ENCODE assay signal across 9 cellular contexts in the genomic region with DNA sequence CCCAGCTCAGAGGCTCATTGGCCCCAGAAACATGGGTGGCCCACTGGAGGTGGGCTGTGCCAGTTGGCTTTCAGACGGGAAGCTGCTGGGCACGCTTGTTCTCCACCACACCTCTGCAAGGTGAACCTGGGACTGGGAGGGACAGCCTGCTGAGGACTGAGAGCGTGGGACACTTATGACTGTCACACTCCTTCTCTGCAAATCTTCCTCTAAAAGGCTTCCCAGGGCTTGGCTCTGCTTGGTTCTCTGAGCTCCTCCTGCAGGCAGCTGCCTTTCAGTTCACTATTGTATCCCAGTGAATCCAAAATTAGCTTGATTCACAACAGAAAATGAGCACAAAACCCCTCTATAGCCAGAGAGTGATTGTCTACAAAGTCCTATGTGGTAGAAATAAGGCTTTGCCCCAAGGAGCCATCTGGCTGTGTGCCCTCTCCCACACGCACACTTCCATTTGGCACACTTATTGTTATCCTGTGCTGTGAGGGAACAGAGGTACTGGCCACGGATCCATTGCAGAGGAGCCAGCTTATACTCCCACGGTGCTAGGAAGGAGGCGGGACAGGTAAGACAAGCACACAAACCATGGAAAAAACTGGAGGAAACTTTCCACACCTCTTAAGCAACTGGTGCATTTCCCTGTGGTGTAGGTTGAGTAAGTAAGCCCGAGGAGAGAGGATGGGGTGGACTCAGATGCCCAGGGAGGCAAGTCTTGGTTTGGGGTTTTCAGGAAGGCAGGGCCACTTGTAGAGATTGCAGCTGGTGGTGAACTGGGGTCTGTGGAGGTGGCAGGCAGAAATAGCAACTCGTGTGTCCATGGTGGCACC. TPM values are rescaled to one million over a fixed set of nuclear protein-coding genes. Genes with fewer than 3 reads are reported as not detected.
DNase-seq lines count a peak whose midpoint lies in the region; ATAC-seq, FAIRE-seq and TF ChIP-seq lines count a peak whose summit lies in the region.
"Had no signal": no experiment of that assay in that cellular context is flagged by ENCODE, and none has a peak within 500 bp of the region (broad histone marks: within the 10 kb centered on the region; RNA-seq: fewer than 3 reads in every experiment).

No MANE protein-coding gene starts in this region.

- ATAC-seq in activated CD8-positive, alpha-beta memory T cell treated with anti-CD3 and anti-CD28 coated beads, Interleukin-2, amount 10 ng/mL, durations not matched to agents 7 days and 5 days: no peak
- no peak for ATAC-seq in GM19452 (IDR thresholded peaks at IDR 0.05; ENCODE audit: unreplicated experiment)

- H3K4me3 ChIP-seq in astrocyte (ENCODE audit: insufficient read depth, low read depth, low read length) (no peak overlapping the region), transverse colon (no peak overlapping the region)

- H3K36me3 ChIP-seq in astrocyte (ENCODE audit: insufficient read depth, low read length) (no peaks in the 10 kb centered on the region), transverse colon (no peaks in the 10 kb centered on the region)

- peaks cover 65% of the 10 kb centered on the region for H3K4me1 Mint-ChIP-seq in activated CD8-positive, alpha-beta memory T cell treated with anti-CD3 and anti-CD28 coated beads, Interleukin-2, amount 10 ng/mL, durations not matched to agents 7 days and 5 days
- H3K4me1 Mint-ChIP-seq in astrocyte (ENCODE audit: low read depth, unreplicated experiment): peaks cover 7% of the 10 kb centered on the region

- no peaks in the 10 kb centered on the region for H3K9me3 Mint-ChIP-seq in activated CD8-positive, alpha-beta memory T cell treated with anti-CD3 and anti-CD28 coated beads, Interleukin-2, amount 10 ng/mL, durations not matched to agents 7 days and 5 days (ENCODE audit: low read depth)
- no peaks in the 10 kb centered on the region for H3K9me3 Mint-ChIP-seq in astrocyte (ENCODE audit: unreplicated experiment)

- no peak overlapping the region for H2AFZ ChIP-seq in astrocyte (ENCODE audit: low read depth, low read length)

- H3K36me3 Mint-ChIP-seq in activated CD8-positive, alpha-beta memory T cell treated with anti-CD3 and anti-CD28 coated beads, Interleukin-2, amount 10 ng/mL, durations not matched to agents 7 days and 5 days: no peaks in the 10 kb centered on the region
- no peaks in the 10 kb centered on the region for H3K36me3 Mint-ChIP-seq in astrocyte (ENCODE audit: low read depth, unreplicated experiment)

- H3K27me3 Mint-ChIP-seq in activated CD8-positive, alpha-beta memory T cell treated with anti-CD3 and anti-CD28 coated beads, Interleukin-2, amount 10 ng/mL, durations not matched to agents 7 days and 5 days: no peaks in the 10 kb centered on the region
- peaks cover 8% of the 10 kb centered on the region for H3K27me3 Mint-ChIP-seq in astrocyte (ENCODE audit: low read depth, unreplicated experiment)

- H3K27ac ChIP-seq in astrocyte (ENCODE audit: low read depth, low read length) (no peak overlapping the region), transverse colon (peak overlapping the region; percentile 91 to 97 (median 96))
- H3K27ac ChIP-seq: C4-2B had no signal

- peak; percentile 21 for TF ChIP-seq POLR2A in transverse colon (IDR thresholded peaks at IDR 0.05)

- WGBS in transverse colon (ENCODE audit: low coverage in 1 of 2), 2 donors: 51 to 60% methylated on average over 1 to 9 of the region's 9 CpGs

- H3K27ac Mint-ChIP-seq in activated CD8-positive, alpha-beta memory T cell treated with anti-CD3 and anti-CD28 coated beads, Interleukin-2, amount 10 ng/mL, durations not matched to agents 7 days and 5 days: peak overlapping the region; percentile 99
- peak overlapping the region; percentile 62 for H3K27ac Mint-ChIP-seq in astrocyte (ENCODE audit: unreplicated experiment)

- H3K4me3 Mint-ChIP-seq in activated CD8-positive, alpha-beta memory T cell treated with anti-CD3 and anti-CD28 coated beads, Interleukin-2, amount 10 ng/mL, durations not matched to agents 7 days and 5 days: no peak overlapping the region
- H3K4me3 Mint-ChIP-seq in astrocyte (ENCODE audit: unreplicated experiment): no peak overlapping the region

- H3K9me3 ChIP-seq in astrocyte (ENCODE audit: insufficient read depth, low read depth, low read length): no peaks in the 10 kb centered on the region
- H3K9me3 ChIP-seq in transverse colon: no peaks in the 10 kb centered on the region

- H4K20me1 ChIP-seq in astrocyte (ENCODE audit: insufficient read depth, low read length): no peaks in the 10 kb centered on the region

- H3K27me3 ChIP-seq in astrocyte (ENCODE audit: insufficient read depth, low read length) (peaks cover 12% of the 10 kb centered on the region), transverse colon (no peaks in the 10 kb centered on the region)

- no peak overlapping the region for H3K9ac ChIP-seq in astrocyte (ENCODE audit: low read length)

- in situ Hi-C loops in transverse colon (cut with MboI; ENCODE audit: low pct_ligation_motif_present in 1 of 4, low pct_unique_long_range_greater_than_20kb in 1 of 4, low sequenced_read_pairs in 3 of 4): no loop called here

- H3K4me1 ChIP-seq in astrocyte (ENCODE audit: insufficient read depth, low read length) (peaks cover 8% of the 10 kb centered on the region), transverse colon (peaks cover 64 to 88% (median 73%) of the 10 kb centered on the region in 4 donors)

- intact Hi-C loops in transverse colon (cut with DNase I; ENCODE audit: low total_unique reads): no loop called here

- no peaks in the 10 kb centered on the region for H3K79me2 ChIP-seq in astrocyte (ENCODE audit: insufficient read depth, low read length)

- CTCF ChIA-PET in activated CD8-positive, alpha-beta memory T cell treated with anti-CD3 and anti-CD28 coated beads, Interleukin-2, amount 10 ng/mL, durations not matched to agents 7 days and 5 days (lab: Charles Lee): interaction anchor here (0.8 to 21.9 kb wide), 8 partner anchors 10 to 340 kb away, joined by 3 to 345 read pairs (median 45); a partner anchor contains a TSS

- TF ChIP-seq CTCF in astrocyte (IDR thresholded peaks at IDR 0.05; ENCODE audit: insufficient read depth, low read depth, low read length) (no peak), transverse colon (IDR thresholded peaks at IDR 0.05) (no peak)

- H3K4me2 ChIP-seq in astrocyte (ENCODE audit: low read length): no peak overlapping the region

- no peak for DNase-seq in activated CD8-positive, alpha-beta memory T cell treated with anti-CD3 and anti-CD28 coated beads, Interleukin-2, amount 10 ng/mL, durations not matched to agents 7 days and 5 days
- DNase-seq in activated CD8-positive, alpha-beta memory T cell treated with anti-CD3 and anti-CD28 coated beads for 24 hours: no peak
- DNase-seq in astrocyte (ENCODE audit: low read depth): no peak
- DNase-seq in midbrain (lab: John Stamatoyannopoulos, UW): peak; percentile 74
- DNase-seq in transverse colon: peak; percentile 69
- no peak for DNase-seq in HTR-8/SVneo (ENCODE audit: insufficient read length, low spot score)
- no peak for DNase-seq in NCI-H2107 (lab: John Stamatoyannopoulos, UW)

- FAIRE-seq in astrocyte (lab: Jason Lieb, UNC): no peak
- no peak for FAIRE-seq in HTR-8/SVneo (lab: Jason Lieb, UNC)

- TF ChIP-seq EP300 in transverse colon (IDR thresholded peaks at IDR 0.05; ENCODE audit: low read depth): no peak

RNA-seq across cellular contexts. Expression of a gene that starts 18.9 kb away (rescaled TPM):
- 100 to 1,000 TPM in 1 of 2 experiments, 10 to 100 TPM in 1; 72.2 to 142 TPM for total RNA-seq in activated CD8-positive, alpha-beta memory T cell treated with anti-CD3 and anti-CD28 coated beads, Interleukin-2, amount 10 ng/mL, durations not matched to agents 7 days and 5 days
- total RNA-seq in astrocyte: 46.4 and 58.3 TPM in 2 replicates
- 100 to 1,000 TPM in 3 of 4 donors, 10 to 100 TPM in 1; 98.9 to 144 (median 142) TPM for total RNA-seq in transverse colon

RNA-seq across cellular contexts. Expression of a gene that starts 56.9 kb away (rescaled TPM):
- total RNA-seq in activated CD8-positive, alpha-beta memory T cell treated with anti-CD3 and anti-CD28 coated beads, Interleukin-2, amount 10 ng/mL, durations not matched to agents 7 days and 5 days: under 1 TPM; 0.41 to 0.94 TPM
- not detected in 2 replicates for total RNA-seq in astrocyte
- under 1 TPM in 1 of 4 donors, not detected in 3; 0.79 TPM for total RNA-seq in transverse colon

Comparison
In these comparisons a context has a peak if more than half of its experiments do, and no peak if none do; other contexts are left out.
1. DNase-seq: peak in midbrain (single experiment) and transverse colon (single experiment); none in activated CD8-positive, alpha-beta memory T cell treated with anti-CD3 and anti-CD28 coated beads, Interleukin-2, amount 10 ng/mL, durations not matched to agents 7 days and 5 days (single experiment), activated CD8-positive, alpha-beta memory T cell treated with anti-CD3 and anti-CD28 coated beads for 24 hours (single experiment), astrocyte (single experiment), HTR-8/SVneo (single experiment) and NCI-H2107 (single experiment).